Comparison of ENCODE assay signal across 11 cellular contexts in genomic region chr16:3460121-3460520, GRCh38. TPM values are rescaled to one million over a fixed set of nuclear protein-coding genes. Genes with fewer than 3 reads are reported as not detected.
A peak's percentile ranks its signal among the peaks of the same experiment; 100 is the strongest.
DNase-seq lines count a peak whose midpoint lies in the region; ATAC-seq and TF ChIP-seq lines count a peak whose summit lies in the region.
"Had no signal": no experiment of that assay in that cellular context is flagged by ENCODE, and none has a peak within 500 bp of the region (broad histone marks: within the 10 kb centered on the region; RNA-seq: fewer than 3 reads in every experiment).

No MANE protein-coding gene starts in this region.

- H3K27me3 ChIP-seq in adipocyte (replicated peaks; ENCODE audit: control insufficient read depth, insufficient read depth, low read length) (no peaks in the 10 kb centered on the region), body of pancreas (no peaks in the 10 kb centered on the region)
- H3K27me3 ChIP-seq: pancreas had no signal

- H3K27ac Mint-ChIP-seq in stimulated activated naive CD8-positive, alpha-beta T cell treated with anti-CD3 and anti-CD28 coated beads, Interleukin-15, Interleukin-2, amounts not matched to agents 100 ng/mL and 50 ng/mL, for 24 hours = no peak overlapping the region
- H3K27ac Mint-ChIP-seq in mesothelial cell of epicardium = peak overlapping the region; percentile 82

- H3K4me3 Mint-ChIP-seq in stimulated activated naive CD8-positive, alpha-beta T cell treated with anti-CD3 and anti-CD28 coated beads, Interleukin-15, Interleukin-2, amounts not matched to agents 100 ng/mL and 50 ng/mL, for 24 hours = peak overlapping the region; percentile 88
- H3K4me3 Mint-ChIP-seq in mesothelial cell of epicardium = peak overlapping the region; percentile 31

- H3K9me3 ChIP-seq in adipocyte (ENCODE audit: control insufficient read depth, low read length) (no peaks in the 10 kb centered on the region), body of pancreas (no peaks in the 10 kb centered on the region)
- H3K9me3 ChIP-seq: pancreas had no signal

- intact Hi-C loops in body of pancreas (cut with DNase I) = no loop called here

- peaks cover 48% of the 10 kb centered on the region for H3K4me1 ChIP-seq in adipocyte (ENCODE audit: control insufficient read depth, insufficient read depth, low read length)
- H3K4me1 ChIP-seq in body of pancreas = peaks cover 69% of the 10 kb centered on the region

- H3K36me3 Mint-ChIP-seq in stimulated activated naive CD8-positive, alpha-beta T cell treated with anti-CD3 and anti-CD28 coated beads, Interleukin-15, Interleukin-2, amounts not matched to agents 100 ng/mL and 50 ng/mL, for 24 hours (ENCODE audit: low read depth) = peaks cover 3% of the 10 kb centered on the region
- no peaks in the 10 kb centered on the region for H3K36me3 Mint-ChIP-seq in mesothelial cell of epicardium

- no peaks in the 10 kb centered on the region for H3K27me3 Mint-ChIP-seq in stimulated activated naive CD8-positive, alpha-beta T cell treated with anti-CD3 and anti-CD28 coated beads, Interleukin-15, Interleukin-2, amounts not matched to agents 100 ng/mL and 50 ng/mL, for 24 hours
- no peaks in the 10 kb centered on the region for H3K27me3 Mint-ChIP-seq in mesothelial cell of epicardium (ENCODE audit: low read depth)

- peak overlapping the region; percentile 98 for H3K9ac ChIP-seq in adipocyte (ENCODE audit: low read length)

- no peaks in the 10 kb centered on the region for H3K9me3 Mint-ChIP-seq in stimulated activated naive CD8-positive, alpha-beta T cell treated with anti-CD3 and anti-CD28 coated beads, Interleukin-15, Interleukin-2, amounts not matched to agents 100 ng/mL and 50 ng/mL, for 24 hours
- H3K9me3 Mint-ChIP-seq in mesothelial cell of epicardium = no peaks in the 10 kb centered on the region

- TF ChIP-seq POLR2A in body of pancreas (IDR thresholded peaks at IDR 0.05) = no peak

- WGBS in body of pancreas, 2 donors = 55 to 71% methylated on average over 7 of the region's 7 CpGs

- H3K27ac ChIP-seq in body of pancreas = peak overlapping the region in 2 of 4 donors; percentile 95 to 96

- TF ChIP-seq CTCF in mesothelial cell of epicardium (IDR thresholded peaks at IDR 0.05; ENCODE audit: unreplicated experiment) (no peak), body of pancreas (IDR thresholded peaks at IDR 0.05) (no peak)

- H3K36me3 ChIP-seq in adipocyte (ENCODE audit: control insufficient read depth, insufficient read depth, low read length, severe bottlenecking) (no peaks in the 10 kb centered on the region), body of pancreas (replicated peaks in 1 of 2; ENCODE audit: insufficient read depth in 1 of 2, low read depth in 2 of 2) (no peaks in the 10 kb centered on the region)
- H3K36me3 ChIP-seq: pancreas had no signal

- no peak for DNase-seq in stimulated activated naive CD8-positive, alpha-beta T cell treated with anti-CD3 and anti-CD28 coated beads, Interleukin-15, Interleukin-2, amounts not matched to agents 100 U/mL and 50 U/mL, for 24 hours
- no peak for DNase-seq in adipocyte (ENCODE audit: low read depth)
- DNase-seq in mesothelial cell of epicardium (ENCODE audit: low spot score in 2 of 2, unreplicated experiment in 2 of 2) = no peak
- DNase-seq in NOMO-1 treated with dmso at 0.1 percent for 144 hours (lab: John Stamatoyannopoulos, UW; ENCODE audit: unreplicated experiment) = no peak
- DNase-seq in body of pancreas = no peak
- no peak for DNase-seq in DMS53 treated with DMSO at 0.1 percent for 48 hours (lab: John Stamatoyannopoulos, UW; ENCODE audit: unreplicated experiment)
- DNase-seq in stimulated activated CD4-positive, alpha-beta T cell treated with anti-CD3 and anti-CD28 coated beads, Interleukin-4, amount 100 ng/mL, for 4 hours = no peak
- DNase-seq: activated CD4-positive, alpha-beta T cell treated with anti-CD3 and anti-CD28 coated beads for 4 hours; hippocampal formation; pancreas had no signal

- ATAC-seq in stimulated activated naive CD8-positive, alpha-beta T cell treated with anti-CD3 and anti-CD28 coated beads, Interleukin-15, Interleukin-2, amounts not matched to agents 100 U/mL and 50 U/mL, for 24 hours = no peak
- ATAC-seq in body of pancreas = no peak
- ATAC-seq: pancreas had no signal

- peaks cover 73% of the 10 kb centered on the region for H3K4me1 Mint-ChIP-seq in stimulated activated naive CD8-positive, alpha-beta T cell treated with anti-CD3 and anti-CD28 coated beads, Interleukin-15, Interleukin-2, amounts not matched to agents 100 ng/mL and 50 ng/mL, for 24 hours (ENCODE audit: low read depth)
- peaks cover 34% of the 10 kb centered on the region for H3K4me1 Mint-ChIP-seq in mesothelial cell of epicardium

- H3K4me3 ChIP-seq in adipocyte (ENCODE audit: low read length) = peak overlapping the region; percentile 88
- H3K4me3 ChIP-seq in body of pancreas = no peak overlapping the region

RNA-seq across cellular contexts. Expression of gene NAA60, which starts 16.6 kb away (rescaled TPM):
- total RNA-seq in mesothelial cell of epicardium = 49.7 to 52.2 TPM (median 50.6 TPM) in 3 replicates
- total RNA-seq in body of pancreas = 10 to 100 TPM; 28.3 to 36.3 TPM

RNA-seq across cellular contexts. Expression of gene ZNF597, which starts 16.8 kb away (rescaled TPM):
- 3.5 to 3.9 TPM (median 3.6 TPM) in 3 replicates for total RNA-seq in mesothelial cell of epicardium
- 1 to 10 TPM; 1.3 to 2.3 TPM for total RNA-seq in body of pancreas

RNA-seq across cellular contexts. Expression of gene C16orf90, which starts 35.2 kb away (rescaled TPM):
- total RNA-seq in mesothelial cell of epicardium = not detected in 3 replicates
- not detected for total RNA-seq in body of pancreas
- total RNA-seq: pancreas had no signal

RNA-seq across cellular contexts. Expression of gene CLUAP1, which starts 40.7 kb away (rescaled TPM):
- total RNA-seq in mesothelial cell of epicardium (30.1 to 36.4 TPM (median 36.0 TPM) in 3 replicates), body of pancreas (10 to 100 TPM in 1 of 2 donors, 1 to 10 TPM in 1; 7.8 to 20.1 TPM)

RNA-seq across cellular contexts. Expression of gene ZNF174, which starts 59.1 kb away (rescaled TPM):
- 18.1 to 19.3 TPM (median 19.3 TPM) in 3 replicates for total RNA-seq in mesothelial cell of epicardium
- total RNA-seq in body of pancreas = 10 to 100 TPM in 1 of 2 donors, 1 to 10 TPM in 1; 4.9 to 13.0 TPM
